20 cellular contexts compared by ENCODE assay signal in the genomic region with DNA sequence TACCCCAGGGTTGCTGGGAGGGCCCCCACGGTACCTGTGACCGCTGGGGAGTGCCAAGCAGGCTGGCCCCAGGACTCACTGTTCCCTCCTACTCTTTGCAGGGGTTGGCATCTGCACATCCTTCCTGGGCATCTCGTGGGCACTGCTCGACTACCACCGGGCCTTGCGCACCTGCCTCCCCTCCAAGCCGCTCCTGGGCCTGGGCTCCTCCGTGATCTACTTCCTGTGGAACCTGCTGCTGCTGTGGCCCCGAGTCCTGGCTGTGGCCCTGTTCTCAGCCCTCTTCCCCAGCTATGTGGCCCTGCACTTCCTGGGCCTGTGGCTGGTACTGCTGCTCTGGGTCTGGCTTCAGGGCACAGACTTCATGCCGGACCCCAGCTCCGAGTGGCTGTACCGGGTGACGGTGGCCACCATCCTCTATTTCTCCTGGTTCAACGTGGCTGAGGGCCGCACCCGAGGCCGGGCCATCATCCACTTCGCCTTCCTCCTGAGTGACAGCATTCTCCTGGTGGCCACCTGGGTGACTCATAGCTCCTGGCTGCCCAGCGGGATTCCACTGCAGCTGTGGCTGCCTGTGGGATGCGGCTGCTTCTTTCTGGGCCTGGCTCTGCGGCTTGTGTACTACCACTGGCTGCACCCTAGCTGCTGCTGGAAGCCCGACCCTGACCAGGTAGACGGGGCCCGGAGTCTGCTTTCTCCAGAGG. TPM values are rescaled to one million over a fixed set of nuclear protein-coding genes. Genes with fewer than 3 reads are reported as not detected.
DNase-seq lines count a peak whose midpoint lies in the region; ATAC-seq and TF ChIP-seq lines count a peak whose summit lies in the region.
"Had no signal": no experiment of that assay in that cellular context is flagged by ENCODE, and none has a peak within 500 bp of the region (broad histone marks: within the 10 kb centered on the region; RNA-seq: fewer than 3 reads in every experiment).

No MANE protein-coding gene starts in this region.

- TF ChIP-seq CTCF in neural crest cell (conservative IDR thresholded peaks at IDR 0.05) = no peak
- TF ChIP-seq CTCF in ascending aorta (IDR thresholded peaks at IDR 0.05) = no peak

- no peaks in the 10 kb centered on the region for H3K27me3 ChIP-seq in ascending aorta
- H3K27me3 ChIP-seq: BLaER1, breast epithelium, dorsolateral prefrontal cortex, esophagus squamous epithelium had no signal

- no peaks in the 10 kb centered on the region for H3K9me3 ChIP-seq in ascending aorta
- H3K9me3 ChIP-seq: BLaER1, breast epithelium, esophagus squamous epithelium, psoas muscle had no signal

- H3K27ac Mint-ChIP-seq in central memory CD8-positive, alpha-beta T cell (ENCODE audit: low read depth) = peak overlapping the region; percentile 29
- H3K27ac Mint-ChIP-seq in neural crest cell (ENCODE audit: unreplicated experiment) = peak overlapping the region; percentile 92
- H3K27ac Mint-ChIP-seq: WTC11 had no signal

- H3K36me3 ChIP-seq in ascending aorta = peaks cover 26 to 52% of the 10 kb centered on the region in 2 donors
- H3K36me3 ChIP-seq: breast epithelium had no signal

- peaks cover 20% of the 10 kb centered on the region for H3K4me1 Mint-ChIP-seq in central memory CD8-positive, alpha-beta T cell
- H3K4me1 Mint-ChIP-seq in neural crest cell = peaks cover 5% of the 10 kb centered on the region

- H3K27me3 Mint-ChIP-seq in central memory CD8-positive, alpha-beta T cell = no peaks in the 10 kb centered on the region
- H3K27me3 Mint-ChIP-seq in neural crest cell (ENCODE audit: low read depth) = no peaks in the 10 kb centered on the region

- no peak overlapping the region for H3K27ac ChIP-seq in ascending aorta
- H3K27ac ChIP-seq: BLaER1, esophagus squamous epithelium, psoas muscle had no signal

- peaks cover 23% of the 10 kb centered on the region for H3K36me3 Mint-ChIP-seq in central memory CD8-positive, alpha-beta T cell (ENCODE audit: insufficient read depth)
- H3K36me3 Mint-ChIP-seq in neural crest cell (ENCODE audit: low read depth) = peaks cover 4% of the 10 kb centered on the region

- no peak overlapping the region for H3K4me3 Mint-ChIP-seq in central memory CD8-positive, alpha-beta T cell
- H3K4me3 Mint-ChIP-seq in neural crest cell = no peak overlapping the region
- H3K4me3 Mint-ChIP-seq: WTC11 had no signal

- peaks cover 0 to 2% of the 10 kb centered on the region in 2 donors for H3K4me1 ChIP-seq in ascending aorta

- intact Hi-C loops in ascending aorta (cut with DNase I) = no loop called here

- ATAC-seq in central memory CD8-positive, alpha-beta T cell (replicated peaks; ENCODE audit: extremely low read depth, poor library complexity, severe bottlenecking) = no peak
- no peak for ATAC-seq in activated CD4-positive, CD25-positive, alpha-beta regulatory T cell treated with anti-CD3 and anti-CD28 coated beads, Interleukin-2, amount 50 U/mL, for 24 hours
- ATAC-seq: psoas muscle, WTC11 had no signal

- H3K4me3 ChIP-seq in ascending aorta = no peak overlapping the region
- H3K4me3 ChIP-seq: BLaER1, breast epithelium, dorsolateral prefrontal cortex, esophagus squamous epithelium, psoas muscle had no signal

- DNase-seq in Daoy (ENCODE audit: low read depth) (peak; percentile 34), HPDE6-E6E7 (ENCODE audit: extremely low spot score) (peak; percentile 33), neural crest cell (ENCODE audit: low read depth, low spot score) (no peak), NCI-H187 treated with DMSO at 0.1 percent for 48 hours (lab: John Stamatoyannopoulos, UW) (no peak), ascending aorta (ENCODE audit: low spot score in 2 of 2) (no peak)
- DNase-seq in central memory CD8-positive, alpha-beta T cell (ENCODE audit: low spot score in 2 of 2) = no peak
- DNase-seq: DND-41; esophagus squamous epithelium; GOT3; NCI-H1092 treated with DMSO at 0.1 percent for 48 hours; NCI-H2171 treated with DMSO at 0.1 percent for 48 hours; NCI-H82; psoas muscle; stimulated activated CD4-positive, alpha-beta T cell treated with anti-CD3 and anti-CD28 coated beads, Interleukin-15, amount 100 ng/mL, for 24 hours; T-helper 1 cell had no signal

- H3K9me3 Mint-ChIP-seq in central memory CD8-positive, alpha-beta T cell = no peaks in the 10 kb centered on the region
- no peaks in the 10 kb centered on the region for H3K9me3 Mint-ChIP-seq in neural crest cell
- H3K9me3 Mint-ChIP-seq: WTC11 had no signal

RNA-seq across cellular contexts. Expression of gene XKR8, which starts 6.8 kb away (rescaled TPM):
- total RNA-seq in Daoy (2014; rRNA removed; shearing (Covaris generic)) = 1.7 and 2.2 TPM in 2 replicates
- 9.6 and 11.8 TPM in 2 replicates for total RNA-seq in neural crest cell
- total RNA-seq in ascending aorta = 15.6 TPM

RNA-seq across cellular contexts. Expression of gene SMPDL3B, which starts 31.8 kb away (rescaled TPM):
- total RNA-seq in Daoy (2014; rRNA removed; shearing (Covaris generic)) = 0.86 TPM in 1 of 2 replicates, not detected in the other
- not detected in 2 replicates for total RNA-seq in neural crest cell
- total RNA-seq in ascending aorta = not detected
- total RNA-seq: psoas muscle had no signal

RNA-seq across cellular contexts. Expression of gene RPA2, which starts 52.2 kb away (rescaled TPM):
- total RNA-seq in Daoy (2014; rRNA removed; shearing (Covaris generic)) = 130 and 131 TPM in 2 replicates
- total RNA-seq in neural crest cell (63.0 and 72.1 TPM in 2 replicates), ascending aorta (36.8 TPM)

Comparison
In these comparisons a context has a peak if more than half of its experiments do, and no peak if none do; other contexts are left out.
1. DNase-seq: peak in Daoy (single experiment) and HPDE6-E6E7 (single experiment); none in central memory CD8-positive, alpha-beta T cell (0 of 2), neural crest cell (single experiment), NCI-H187 treated with DMSO at 0.1 percent for 48 hours (single experiment) and ascending aorta (0 of 2).